In the genomic region with DNA sequence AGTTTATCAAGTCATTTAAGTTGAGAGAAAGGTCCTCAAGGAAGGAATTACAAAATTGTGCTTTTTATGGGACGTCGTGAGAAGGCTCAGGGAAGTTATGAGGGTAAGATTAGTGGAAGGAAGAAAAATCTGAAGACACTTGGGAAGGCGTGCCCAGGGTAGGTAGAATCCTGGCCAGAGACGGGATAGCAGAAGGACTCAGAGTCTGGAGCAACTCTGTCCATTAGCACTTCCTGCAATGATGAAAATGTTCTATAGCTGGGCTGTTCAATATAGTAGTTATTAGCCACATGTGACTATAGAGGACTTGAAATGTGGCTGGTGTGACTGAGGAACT, we compare ENCODE assay signal across 18 cellular contexts.
DNase-seq lines count a peak whose midpoint lies in the region; ATAC-seq, FAIRE-seq and TF ChIP-seq lines count a peak whose summit lies in the region.
"Had no signal": no experiment of that assay in that cellular context is flagged by ENCODE, and none has a peak within 500 bp of the region (broad histone marks: within the 10 kb centered on the region; RNA-seq: fewer than 3 reads in every experiment).

No MANE protein-coding gene starts in this region.

- no peaks in the 10 kb centered on the region for H3K79me2 ChIP-seq in HepG2 (ENCODE audit: insufficient read depth, low read length)

- 67% methylated on average over 4 of the region's 4 CpGs for WGBS in right lobe of liver (ENCODE audit: insufficient coverage, low coverage, low lambda C conversion rate, missing lambda C conversion rate)
- WGBS in HepG2 (ENCODE audit: low lambda C conversion rate), result 36% methylated on average over 4 of the region's 4 CpGs

- no peak for TF ChIP-seq POLR2A in right lobe of liver (IDR thresholded peaks at IDR 0.05)
- no peak for TF ChIP-seq POLR2A in HepG2 (IDR thresholded peaks at IDR 0.05; ENCODE audit: insufficient read depth in 1 of 2, low read depth in 2 of 2, low read length in 2 of 2)

- TF ChIP-seq EP300 in HepG2 (IDR thresholded peaks at IDR 0.05; ENCODE audit: low read depth in 2 of 2, low read length in 2 of 2) (no peak), HepG2 (CRISPR knock-in tag; IDR thresholded peaks at IDR 0.05; ENCODE audit: borderline replicate concordance) (no peak)

- CTCF ChIA-PET in HepG2 (lab: Yijun Ruan, JAX; ENCODE audit: low intra/inter-chr PET ratio, low total read pairs), result no interaction called here

- peak overlapping the region; percentile 73 for H3K27ac Mint-ChIP-seq in osteocyte (ENCODE audit: unreplicated experiment)
- H3K27ac Mint-ChIP-seq: activated CD4-positive, alpha-beta memory T cell treated with anti-CD3 and anti-CD28 coated beads, Interleukin-2, amount 10 ng/mL, durations not matched to agents 7 days and 5 days; activated naive CD8-positive, alpha-beta T cell; CD4-positive, alpha-beta T cell had no signal

- BruUV-seq in HepG2 (replicated peaks; lab: Mats Ljungman, UMichigan), result no TSS peak

- H4K20me1 ChIP-seq in HepG2 (ENCODE audit: insufficient read depth, low read length), result no peaks in the 10 kb centered on the region

- no peak for TF ChIP-seq RAD21 in HepG2 (CRISPR knock-in tag; IDR thresholded peaks at IDR 0.05)

- H3K9me3 Mint-ChIP-seq in osteocyte (ENCODE audit: unreplicated experiment), result no peaks in the 10 kb centered on the region
- H3K9me3 Mint-ChIP-seq: CD4-positive, alpha-beta T cell; T-cell had no signal

- H2AFZ ChIP-seq in HepG2 (ENCODE audit: low read length), result no peak overlapping the region

- H3K36me3 Mint-ChIP-seq in osteocyte (ENCODE audit: unreplicated experiment), result peaks cover 3% of the 10 kb centered on the region
- H3K36me3 Mint-ChIP-seq: activated naive CD8-positive, alpha-beta T cell; T-cell had no signal

- no peaks in the 10 kb centered on the region for H3K36me3 ChIP-seq in right lobe of liver
- no peaks in the 10 kb centered on the region for H3K36me3 ChIP-seq in HepG2 (replicated peaks in 1 of 2; ENCODE audit: control insufficient read depth in 1 of 2, insufficient read depth in 2 of 2, low read length in 2 of 2)
- H3K36me3 ChIP-seq: ovary, spleen had no signal

- H3K27ac ChIP-seq in right lobe of liver, result peak overlapping the region in 2 of 3 donors; percentile 54 to 58
- no peak overlapping the region for H3K27ac ChIP-seq in HepG2 (ENCODE audit: extremely low read length, insufficient read depth, low read length)
- H3K27ac ChIP-seq in epithelial cell of prostate, result peak overlapping the region; percentile 68
- H3K27ac ChIP-seq: ovary, RWPE1, spleen had no signal

- in situ Hi-C loops in HepG2 (cut with HindIII; ENCODE audit: extremely low pct_ligation_motif_present, low pct_unique_long_range_greater_than_20kb), result no loop called here

- H3K9me3 ChIP-seq in right lobe of liver (no peaks in the 10 kb centered on the region), HepG2 (ENCODE audit: low read length) (no peaks in the 10 kb centered on the region)
- H3K9me3 ChIP-seq: ovary, spleen had no signal

- TF ChIP-seq CTCF in right lobe of liver (IDR thresholded peaks at IDR 0.05) (no peak), HepG2 (CRISPR knock-in tag; IDR thresholded peaks at IDR 0.05) (no peak), osteocyte (IDR thresholded peaks at IDR 0.05) (no peak)

- no peak overlapping the region for H3K4me3 ChIP-seq in right lobe of liver
- no peak overlapping the region for H3K4me3 ChIP-seq in HepG2 (replicated peaks in 1 of 3; ENCODE audit: insufficient read depth in 1 of 3, low read depth in 2 of 3, low read length in 3 of 3)
- H3K4me3 ChIP-seq: ovary, spleen had no signal

- FAIRE-seq in HepG2 (lab: Jason Lieb, UNC), result no peak

- no peak for DNase-seq in right lobe of liver
- DNase-seq in HepG2 (ENCODE audit: low spot score), result no peak
- DNase-seq in epithelial cell of prostate (ENCODE audit: low read depth, low spot score), result no peak
- no peak for DNase-seq in osteocyte (ENCODE audit: extremely low spot score, unreplicated experiment)
- no peak for DNase-seq in activated CD4-positive, alpha-beta T cell treated with anti-CD3 and anti-CD28 coated beads for 1 hour
- DNase-seq in NK-92 (lab: John Stamatoyannopoulos, UW; ENCODE audit: unreplicated experiment), result no peak
- no peak for DNase-seq in OCI-M1 (lab: John Stamatoyannopoulos, UW)
- DNase-seq: activated CD4-positive, alpha-beta memory T cell treated with anti-CD3 and anti-CD28 coated beads, Interleukin-2, amount 10 ng/mL, durations not matched to agents 7 days and 5 days; activated T-cell treated with anti-CD3 and anti-CD28 coated beads, Interleukin-2, amount 50 U/mL, for 48 hours; CD4-positive, alpha-beta T cell; Karpas-422; NCI-H2171; spleen; T-cell had no signal

- H3K27me3 Mint-ChIP-seq in osteocyte (ENCODE audit: unreplicated experiment), result no peaks in the 10 kb centered on the region
- H3K27me3 Mint-ChIP-seq: activated CD4-positive, alpha-beta memory T cell treated with anti-CD3 and anti-CD28 coated beads, Interleukin-2, amount 10 ng/mL, durations not matched to agents 7 days and 5 days; activated naive CD8-positive, alpha-beta T cell; CD4-positive, alpha-beta T cell; T-cell had no signal

- H3K4me2 ChIP-seq in HepG2 (ENCODE audit: low read depth, low read length), result no peak overlapping the region

- peaks cover 0 to 17% (median 4%) of the 10 kb centered on the region in 4 donors for H3K4me1 ChIP-seq in right lobe of liver
- no peaks in the 10 kb centered on the region for H3K4me1 ChIP-seq in HepG2 (ENCODE audit: insufficient read depth, low read length)

- POLR2A ChIA-PET in HepG2 (lab: Yijun Ruan, JAX), result no interaction called here

- H3K4me1 Mint-ChIP-seq in osteocyte (ENCODE audit: unreplicated experiment), result peaks cover 24% of the 10 kb centered on the region
- H3K4me1 Mint-ChIP-seq: activated CD4-positive, alpha-beta memory T cell treated with anti-CD3 and anti-CD28 coated beads, Interleukin-2, amount 10 ng/mL, durations not matched to agents 7 days and 5 days had no signal

- ATAC-seq in right lobe of liver (peak in 1 of 4 donors; percentile 14), HepG2 (no peak), HG02763 (IDR thresholded peaks at IDR 0.05; ENCODE audit: unreplicated experiment) (no peak)
- ATAC-seq: T-cell had no signal

- H3K4me3 Mint-ChIP-seq in osteocyte (ENCODE audit: unreplicated experiment), result no peak overlapping the region
- H3K4me3 Mint-ChIP-seq: activated CD4-positive, alpha-beta memory T cell treated with anti-CD3 and anti-CD28 coated beads, Interleukin-2, amount 10 ng/mL, durations not matched to agents 7 days and 5 days; activated naive CD8-positive, alpha-beta T cell; CD4-positive, alpha-beta T cell; T-cell had no signal

- H3K9ac ChIP-seq in HepG2 (ENCODE audit: insufficient read depth, low read depth, low read length), result no peak overlapping the region

- no peaks in the 10 kb centered on the region for H3K27me3 ChIP-seq in right lobe of liver
- H3K27me3 ChIP-seq in HepG2 (ENCODE audit: control insufficient read depth in 1 of 2, insufficient read depth in 2 of 2, low read length in 2 of 2), result no peaks in the 10 kb centered on the region
- H3K27me3 ChIP-seq: ovary, spleen had no signal

- intact Hi-C loops in right lobe of liver (cut with DNase I), result no loop called here
- intact Hi-C loops in HepG2 (cut with micrococcal nuclease; ENCODE audit: unreplicated experiment), result no loop called here

TF ChIP-seq in HepG2, 621 proteins besides CTCF, POLR2A, EP300 and RAD21 (continues in another document):
- TF ChIP-seq ZNF878 (CRISPR knock-in tag; IDR thresholded peaks at IDR 0.05), result no peak
- no peak for TF ChIP-seq ZSCAN22 (CRISPR knock-in tag; IDR thresholded peaks at IDR 0.05)
- no peak for TF ChIP-seq ZBTB7A (CRISPR knock-in tag; IDR thresholded peaks at IDR 0.05)
- no peak for TF ChIP-seq GLMP (CRISPR knock-in tag; IDR thresholded peaks at IDR 0.05; ENCODE audit: borderline replicate concordance)
- TF ChIP-seq ZNF121 (CRISPR knock-in tag; IDR thresholded peaks at IDR 0.05), result no peak
- TF ChIP-seq REPIN1 (CRISPR knock-in tag; IDR thresholded peaks at IDR 0.05; ENCODE audit: borderline replicate concordance, low read depth), result no peak
- TF ChIP-seq ATAD3A (CRISPR knock-in tag; IDR thresholded peaks at IDR 0.05), result no peak
